In genomic region chr4:81905966-81906365, GRCh38 we compare ENCODE assay signal across 11 cellular contexts.
DNase-seq lines count a peak whose midpoint lies in the region; ATAC-seq and TF ChIP-seq lines count a peak whose summit lies in the region.
"Had no signal": no experiment of that assay in that cellular context is flagged by ENCODE, and none has a peak within 500 bp of the region (broad histone marks: within the 10 kb centered on the region; RNA-seq: fewer than 3 reads in every experiment).

No MANE protein-coding gene starts in this region.

- intact Hi-C loops in right cardiac atrium (cut with DNase I): no loop called here

- H3K27me3 ChIP-seq in MG63 (no peaks in the 10 kb centered on the region), right cardiac atrium (ENCODE audit: control insufficient read depth, insufficient read depth) (no peaks in the 10 kb centered on the region)

- H3K36me3 Mint-ChIP-seq in activated T-helper 17 cell treated with anti-CD3 and anti-CD28 coated beads, Interleukin-2, amount 50 U/mL, for 72 hours (ENCODE audit: low read depth): no peaks in the 10 kb centered on the region
- H3K36me3 Mint-ChIP-seq: CD4-positive, alpha-beta memory T cell had no signal

- no peaks in the 10 kb centered on the region for H3K4me1 ChIP-seq in right cardiac atrium (ENCODE audit: control insufficient read depth, insufficient read depth, low read length)

- H3K4me1 Mint-ChIP-seq in activated T-helper 17 cell treated with anti-CD3 and anti-CD28 coated beads, Interleukin-2, amount 50 U/mL, for 72 hours: no peaks in the 10 kb centered on the region
- H3K4me1 Mint-ChIP-seq: CD4-positive, alpha-beta memory T cell had no signal

- H3K9me3 Mint-ChIP-seq in activated T-helper 17 cell treated with anti-CD3 and anti-CD28 coated beads, Interleukin-2, amount 50 U/mL, for 72 hours: no peaks in the 10 kb centered on the region
- H3K9me3 Mint-ChIP-seq: CD4-positive, alpha-beta memory T cell had no signal

- H3K27me3 Mint-ChIP-seq in activated T-helper 17 cell treated with anti-CD3 and anti-CD28 coated beads, Interleukin-2, amount 50 U/mL, for 72 hours: peaks cover 5% of the 10 kb centered on the region

- no peak overlapping the region for H3K27ac ChIP-seq in right cardiac atrium (ENCODE audit: low read length)

- H3K4me3 Mint-ChIP-seq in activated T-helper 17 cell treated with anti-CD3 and anti-CD28 coated beads, Interleukin-2, amount 50 U/mL, for 72 hours: no peak overlapping the region
- H3K4me3 Mint-ChIP-seq: CD4-positive, alpha-beta memory T cell had no signal

- 76% methylated on average over 2 of the region's 2 CpGs for WGBS in right cardiac atrium

- H3K9me3 ChIP-seq in MG63: no peaks in the 10 kb centered on the region
- no peaks in the 10 kb centered on the region for H3K9me3 ChIP-seq in right cardiac atrium (ENCODE audit: control insufficient read depth, low read length)

- DNase-seq in GM13976 (ENCODE audit: low spot score) (peak; percentile 12), NOMO-1 (lab: John Stamatoyannopoulos, UW; ENCODE audit: unreplicated experiment in 2 of 2) (no peak), MG63 (no peak), right cardiac atrium (no peak)
- no peak for DNase-seq in stimulated activated CD4-positive, alpha-beta T cell treated with anti-CD3 and anti-CD28 coated beads, Interleukin-2, amount 100 ng/mL, for 24 hours
- DNase-seq: CD4-positive, alpha-beta memory T cell; NCI-H2081; retina had no signal

- TF ChIP-seq CTCF in GM13976 (IDR thresholded peaks at IDR 0.05; ENCODE audit: borderline replicate concordance, control extremely low read depth, extremely low read depth, insufficient read depth, missing control alignments): no peak

- H3K4me3 ChIP-seq in MG63: no peak overlapping the region
- H3K4me3 ChIP-seq in right cardiac atrium (ENCODE audit: low read length): no peak overlapping the region

- no peak overlapping the region for H3K27ac Mint-ChIP-seq in activated T-helper 17 cell treated with anti-CD3 and anti-CD28 coated beads, Interleukin-2, amount 50 U/mL, for 72 hours
- H3K27ac Mint-ChIP-seq: CD4-positive, alpha-beta memory T cell had no signal

- in situ Hi-C loops in GM13976 (cut with MboI; ENCODE audit: low sequenced_read_pairs, unreplicated experiment): no loop called here

- ATAC-seq in GM19438 (IDR thresholded peaks at IDR 0.05; ENCODE audit: low read depth, unreplicated experiment): peak; percentile 99
- peak; percentile 89 for ATAC-seq in HG03025 (IDR thresholded peaks at IDR 0.05; ENCODE audit: low FRiP score, unreplicated experiment)
- peak; percentile 49 for ATAC-seq in activated T-helper 17 cell treated with anti-CD3 and anti-CD28 coated beads, Interleukin-2, amount 50 U/mL, for 72 hours (replicated peaks)
- no peak for ATAC-seq in right cardiac atrium

- no peaks in the 10 kb centered on the region for H3K36me3 ChIP-seq in MG63

Comparison
In these comparisons a context has a peak if more than half of its experiments do, and no peak if none do; other contexts are left out.
1. ATAC-seq: peak in GM19438 (single experiment), HG03025 (single experiment) and activated T-helper 17 cell treated with anti-CD3 and anti-CD28 coated beads, Interleukin-2, amount 50 U/mL, for 72 hours (single experiment); none in right cardiac atrium (0 of 2).